Comparison of ENCODE assay signal across 17 cellular contexts in the genomic region with DNA sequence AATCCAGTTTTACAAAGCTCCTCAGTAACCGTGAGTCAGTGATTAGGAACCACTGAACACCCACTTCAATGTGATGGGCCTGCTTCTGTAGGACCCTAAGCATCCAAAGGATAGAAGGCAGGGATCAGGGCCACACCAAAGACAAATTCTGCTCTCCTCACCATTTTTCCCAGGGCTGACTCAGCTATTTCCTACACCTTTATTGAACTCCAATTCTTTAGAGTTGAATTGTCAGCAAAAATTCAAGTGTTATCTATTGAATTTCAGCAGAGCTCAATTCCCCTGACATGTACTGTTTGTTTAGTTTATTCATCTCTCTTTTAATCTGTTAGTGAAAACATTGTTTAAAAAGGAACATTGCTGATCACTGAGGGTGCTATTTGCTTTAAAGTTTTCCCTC.
DNase-seq lines count a peak whose midpoint lies in the region; ATAC-seq, FAIRE-seq and TF ChIP-seq lines count a peak whose summit lies in the region.
"Had no signal": no experiment of that assay in that cellular context is flagged by ENCODE, and none has a peak within 500 bp of the region (broad histone marks: within the 10 kb centered on the region; RNA-seq: fewer than 3 reads in every experiment).

No MANE protein-coding gene starts in this region.

- no peak for TF ChIP-seq RAD21 in H1 (IDR thresholded peaks at IDR 0.05 in 1 of 2, conservative IDR thresholded peaks at IDR 0.05 in 1 of 2; ENCODE audit: low read depth in 2 of 2, low read length in 2 of 2)

- CTCF ChIA-PET in H1 (lab: Charles Lee; ENCODE audit: partially characterized antibody): interaction anchor here (0.5 to 1.1 kb wide), 4 partner anchors 8 to 167 kb away, joined by 3 to 4 read pairs (median 3); no protein-coding TSS in a partner anchor

- no peaks in the 10 kb centered on the region for H3K79me1 ChIP-seq in H1 (ENCODE audit: low read depth, low read length)

- H4K20me1 ChIP-seq in GM23338 (replicated peaks; ENCODE audit: insufficient read depth) (no peaks in the 10 kb centered on the region), H1 (replicated peaks in 1 of 2; ENCODE audit: control insufficient read depth in 1 of 2, insufficient read depth in 2 of 2, low read length in 2 of 2) (no peaks in the 10 kb centered on the region)

- H3K9me3 ChIP-seq in H1 (ENCODE audit: insufficient read depth in 2 of 2, low read depth in 1 of 2, low read length in 1 of 2): no peaks in the 10 kb centered on the region
- no peaks in the 10 kb centered on the region for H3K9me3 ChIP-seq in heart left ventricle
- H3K9me3 ChIP-seq: HAP-1 had no signal

- FAIRE-seq in H1 (lab: Jason Lieb, UNC): no peak

- WGBS in H1 (ENCODE audit: extremely low coverage in 1 of 2, insufficient coverage in 1 of 2, insufficient read length in 1 of 2, insufficient replicate concordance in 2 of 2, low coverage in 1 of 2, low lambda C conversion rate in 2 of 2, missing lambda C conversion rate in 1 of 2), 2 experiments: 85% methylated on average over 1 of the region's 1 CpG; no CpG with 5 or more reads in 1 of the 2 experiments
- WGBS in heart left ventricle, 4 donors: 75 to 100% (median 87%) methylated on average over 1 of the region's 1 CpG

- TF ChIP-seq POLR2A in H1 (IDR thresholded peaks at IDR 0.05; ENCODE audit: control extremely low read depth in 1 of 2, low read depth in 2 of 2, low read length in 2 of 2) (no peak), heart left ventricle (IDR thresholded peaks at IDR 0.05) (no peak)

- ATAC-seq in GM23338: no peak
- ATAC-seq in heart left ventricle: no peak

- H3K9me3 Mint-ChIP-seq in GM23338: no peaks in the 10 kb centered on the region
- no peaks in the 10 kb centered on the region for H3K9me3 Mint-ChIP-seq in activated CD4-positive, alpha-beta T cell treated with anti-CD3 and anti-CD28 coated beads, Interleukin-2, amount 10 ng/mL, durations not matched to agents 24 days and 14 days
- H3K9me3 Mint-ChIP-seq: CD4-positive, alpha-beta T cell had no signal

- H3K27ac ChIP-seq in GM23338 (ENCODE audit: low read depth) (no peak overlapping the region), H1 (ENCODE audit: low read depth, low read length) (no peak overlapping the region), heart left ventricle (no peak overlapping the region)
- H3K27ac ChIP-seq: C4-2B, HL-60 had no signal

- no peaks in the 10 kb centered on the region for H3K27me3 Mint-ChIP-seq in GM23338 (ENCODE audit: insufficient read depth, low read depth, poor library complexity)
- H3K27me3 Mint-ChIP-seq in activated CD4-positive, alpha-beta T cell treated with anti-CD3 and anti-CD28 coated beads, Interleukin-2, amount 10 ng/mL, durations not matched to agents 24 days and 14 days: peaks cover 1% of the 10 kb centered on the region
- H3K27me3 Mint-ChIP-seq: B cell had no signal

- TF ChIP-seq EP300 in H1 (IDR thresholded peaks at IDR 0.05; ENCODE audit: borderline replicate concordance in 1 of 2, low read depth in 2 of 2, low read length in 2 of 2): no peak

- no peak overlapping the region for H3K23ac ChIP-seq in H1 (ENCODE audit: insufficient read length)

- no peak overlapping the region for H4K5ac ChIP-seq in H1 (ENCODE audit: insufficient read length, low read depth, low read length)

- H2AFZ ChIP-seq in GM23338 (peak overlapping the region; percentile 56; the same call in 1 of the 2 replicates), H1 (ENCODE audit: low read length) (no peak overlapping the region)

- H3K9me2 ChIP-seq in GM23338 (ENCODE audit: insufficient read depth): peaks cover 5% of the 10 kb centered on the region

- H3K4ac ChIP-seq in H1 (replicated peaks; ENCODE audit: insufficient read length, low read depth, low read length): no peak overlapping the region

- no peak overlapping the region for H2AK5ac ChIP-seq in H1 (ENCODE audit: low read depth, low read length)

- TF ChIP-seq CTCF in GM23338 (conservative IDR thresholded peaks at IDR 0.05; ENCODE audit: low read depth in 2 of 2) (no peak), H1 (IDR thresholded peaks at IDR 0.05; ENCODE audit: control extremely low read depth in 1 of 3, insufficient read depth in 1 of 3, low read depth in 1 of 3, low read length in 3 of 3) (no peak), heart left ventricle (IDR thresholded peaks at IDR 0.05) (no peak)

- no peak overlapping the region for H3K4me3 Mint-ChIP-seq in GM23338
- no peak overlapping the region for H3K4me3 Mint-ChIP-seq in activated CD4-positive, alpha-beta T cell treated with anti-CD3 and anti-CD28 coated beads, Interleukin-2, amount 10 ng/mL, durations not matched to agents 24 days and 14 days
- H3K4me3 Mint-ChIP-seq: B cell; CD4-positive, alpha-beta T cell; IgD-negative memory B cell had no signal

- H3K27me3 ChIP-seq in GM23338 (ENCODE audit: insufficient read depth) (no peaks in the 10 kb centered on the region), H1 (replicated peaks in 1 of 4; ENCODE audit: control insufficient read depth in 3 of 4, extremely low read depth in 1 of 4, insufficient read depth in 3 of 4, low read length in 3 of 4) (no peaks in the 10 kb centered on the region), heart left ventricle (no peaks in the 10 kb centered on the region)

- no peak overlapping the region; the same call in 1 of the 2 replicates for H2BK15ac ChIP-seq in H1 (ENCODE audit: low read length)

- H2BK20ac ChIP-seq in H1 (ENCODE audit: low read length): no peak overlapping the region; the same call in 1 of the 2 replicates

- H3K14ac ChIP-seq in H1 (ENCODE audit: insufficient read length): no peak overlapping the region

- no peak overlapping the region for H3K9ac ChIP-seq in H1 (replicated peaks in 1 of 4; ENCODE audit: extremely low read depth in 1 of 4, low read depth in 3 of 4, low read length in 3 of 4)

- no peak overlapping the region for H2BK120ac ChIP-seq in H1 (replicated peaks; ENCODE audit: low read depth, low read length)

- H3K56ac ChIP-seq in H1 (replicated peaks; ENCODE audit: insufficient read length, low read depth, low read length): no peak overlapping the region

- H2BK12ac ChIP-seq in H1 (ENCODE audit: low read depth, low read length): no peak overlapping the region

- DNase-seq in NCI-H345 treated with DMSO at 0.1 percent for 48 hours (lab: John Stamatoyannopoulos, UW; ENCODE audit: unreplicated experiment): peak; percentile 14
- no peak for DNase-seq in NCI-H345 (lab: John Stamatoyannopoulos, UW)
- DNase-seq in GM23338 (ENCODE audit: low spot score): no peak
- no peak for DNase-seq in H1 (ENCODE audit: low read depth in 1 of 2, low spot score in 2 of 2)
- no peak for DNase-seq in heart left ventricle
- DNase-seq in activated CD4-positive, alpha-beta T cell treated with anti-CD3 and anti-CD28 coated beads, Interleukin-2, amount 10 ng/mL, durations not matched to agents 24 days and 14 days: no peak
- DNase-seq in DMS153 treated with DMSO at 0.1 percent for 48 hours (lab: John Stamatoyannopoulos, UW; ENCODE audit: unreplicated experiment): no peak
- DNase-seq: 8988T; CD4-positive, alpha-beta T cell; DMS153; GF-D8; KG1 had no signal

- peak overlapping the region; percentile 39; the same call in 1 of the 2 replicates for H3K4me2 ChIP-seq in GM23338
- H3K4me2 ChIP-seq in H1 (ENCODE audit: insufficient read depth in 1 of 2, low read depth in 2 of 2, low read length in 2 of 2): no peak overlapping the region

- POLR2A ChIA-PET in H1 (lab: Charles Lee; ENCODE audit: partially characterized antibody): interaction anchor here (0.7 kb wide), 1 partner anchor 496 kb away, joined by 3 read pairs; no protein-coding TSS in a partner anchor

- no peak overlapping the region for H3K4me3 ChIP-seq in GM23338
- no peak overlapping the region for H3K4me3 ChIP-seq in H1 (ENCODE audit: extremely low read depth in 1 of 4, insufficient read depth in 2 of 4, low read depth in 3 of 4, low read length in 4 of 4)
- H3K4me3 ChIP-seq in heart left ventricle: no peak overlapping the region
- H3K4me3 ChIP-seq: HAP-1 had no signal

- no peak overlapping the region for H2BK5ac ChIP-seq in H1 (ENCODE audit: low read depth, low read length)

- no peak overlapping the region for H4K91ac ChIP-seq in H1 (replicated peaks; ENCODE audit: insufficient read length, low read length)

- peak overlapping the region; percentile 24; the same call in 1 of the 2 replicates for H3K27ac Mint-ChIP-seq in GM23338
- H3K27ac Mint-ChIP-seq in activated CD4-positive, alpha-beta T cell treated with anti-CD3 and anti-CD28 coated beads, Interleukin-2, amount 10 ng/mL, durations not matched to agents 24 days and 14 days: no peak overlapping the region
- H3K27ac Mint-ChIP-seq: B cell; CD4-positive, alpha-beta T cell; IgD-negative memory B cell had no signal

- H3K23me2 ChIP-seq in H1 (ENCODE audit: low read depth, low read length): no peaks in the 10 kb centered on the region

- no peaks in the 10 kb centered on the region for H3K79me2 ChIP-seq in GM23338 (replicated peaks; ENCODE audit: insufficient read depth)
- H3K79me2 ChIP-seq in H1 (ENCODE audit: control insufficient read depth in 1 of 2, insufficient read depth in 2 of 2, low read length in 2 of 2): no peaks in the 10 kb centered on the region

- H3K18ac ChIP-seq in H1 (ENCODE audit: extremely low read depth, low read length): no peak overlapping the region

- H3K36me3 Mint-ChIP-seq in GM23338 (ENCODE audit: low read depth): no peaks in the 10 kb centered on the region
- H3K36me3 Mint-ChIP-seq in activated CD4-positive, alpha-beta T cell treated with anti-CD3 and anti-CD28 coated beads, Interleukin-2, amount 10 ng/mL, durations not matched to agents 24 days and 14 days (ENCODE audit: low read depth): no peaks in the 10 kb centered on the region
- H3K36me3 Mint-ChIP-seq: IgD-negative memory B cell had no signal

- H3K36me3 ChIP-seq in GM23338 (ENCODE audit: insufficient read depth): no peaks in the 10 kb centered on the region
- H3K36me3 ChIP-seq in H1 (ENCODE audit: control insufficient read depth in 2 of 4, insufficient read depth in 4 of 4, low read length in 3 of 4): no peaks in the 10 kb centered on the region
- H3K36me3 ChIP-seq in heart left ventricle: no peaks in the 10 kb centered on the region
- H3K36me3 ChIP-seq: HAP-1 had no signal

- H3K4me1 ChIP-seq in GM23338 (ENCODE audit: insufficient read depth) (peaks cover 19% of the 10 kb centered on the region; the same call in 1 of the 2 replicates), H1 (replicated peaks in 1 of 4; ENCODE audit: control insufficient read depth in 3 of 4, insufficient read depth in 4 of 4, low read length in 3 of 4) (no peaks in the 10 kb centered on the region), heart left ventricle (peaks cover 0 to 4% (median 0%) of the 10 kb centered on the region in 12 donors)
- H3K4me1 ChIP-seq: HAP-1 had no signal

- intact Hi-C loops in heart left ventricle (cut with DNase I): no loop called here
- intact Hi-C loops in activated CD4-positive, alpha-beta T cell treated with anti-CD3 and anti-CD28 coated beads, Interleukin-2, amount 10 ng/mL, durations not matched to agents 24 days and 14 days (cut with micrococcal nuclease): no loop called here

- no peak overlapping the region for H4K8ac ChIP-seq in H1 (ENCODE audit: extremely low read depth, insufficient read depth, low read length)

- H3F3A ChIP-seq in GM23338 (replicated peaks; ENCODE audit: low read depth): no peaks in the 10 kb centered on the region

- H3K4me1 Mint-ChIP-seq in GM23338: peaks cover 9% of the 10 kb centered on the region; the same call in 1 of the 3 replicates
- no peaks in the 10 kb centered on the region for H3K4me1 Mint-ChIP-seq in activated CD4-positive, alpha-beta T cell treated with anti-CD3 and anti-CD28 coated beads, Interleukin-2, amount 10 ng/mL, durations not matched to agents 24 days and 14 days
- H3K4me1 Mint-ChIP-seq: B cell, IgD-negative memory B cell had no signal
